ENCODE assay signal across 16 cellular contexts in the genomic region with DNA sequence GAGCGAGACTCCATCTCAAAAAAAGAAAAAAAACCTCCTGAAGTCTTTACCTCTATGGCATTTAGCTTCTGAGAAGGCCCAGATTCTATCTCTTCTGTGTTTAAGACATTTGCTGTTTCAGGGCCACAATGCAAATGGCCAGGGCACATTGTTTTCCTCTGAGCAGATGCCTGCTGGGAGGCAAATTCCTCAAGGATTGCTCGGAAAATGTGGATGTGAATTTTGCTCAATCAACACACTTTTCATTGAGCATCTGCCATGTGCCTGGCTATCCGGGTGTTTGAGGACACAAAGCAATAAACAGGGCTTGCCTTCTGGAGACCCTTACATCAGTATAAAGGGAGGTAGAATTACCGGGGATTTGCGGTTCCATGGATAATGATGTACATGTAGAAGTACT. TPM values are rescaled to one million over a fixed set of nuclear protein-coding genes. Genes with fewer than 3 reads are reported as not detected.
"Had no signal": no experiment of that assay in that cellular context is flagged by ENCODE, and none has a peak within 500 bp of the region (broad histone marks: within the 10 kb centered on the region; RNA-seq: fewer than 3 reads in every experiment).

No MANE protein-coding gene starts in this region.

- H3K27me3 ChIP-seq: upper lobe of right lung had no signal

- H3K4me1 ChIP-seq: upper lobe of right lung had no signal

- H3K4me3 ChIP-seq: heart right ventricle, lung, mucosa of descending colon, upper lobe of right lung had no signal

- DNase-seq: activated CD4-positive, alpha-beta T cell treated with anti-CD3 and anti-CD28 coated beads, Interleukin-2, amount 50 U/mL, for 1 hour; activated naive CD4-positive, alpha-beta T cell treated with anti-CD3 and anti-CD28 coated beads for 36 hours; activated T-cell treated with anti-CD3 and anti-CD28 coated beads for 4 hours; effector CD4-positive, alpha-beta T cell; foreskin melanocyte; heart right ventricle; immature natural killer cell; left colon; mucosa of descending colon; naive thymus-derived CD8-positive, alpha-beta T cell; stimulated activated CD4-positive, alpha-beta T cell treated with anti-CD3 and anti-CD28 coated beads, Interleukin-4, amount 100 ng/mL, for 24 hours; T-helper 17 cell had no signal

- H3K27ac ChIP-seq: heart right ventricle, upper lobe of right lung had no signal

- H3K9me3 ChIP-seq: heart right ventricle, mucosa of descending colon, upper lobe of right lung had no signal

- ATAC-seq: activated T-helper 17 cell treated with anti-CD3 and anti-CD28 coated beads, Interleukin-2, amount 50 U/mL, for 72 hours; heart right ventricle; left colon; mucosa of descending colon; naive thymus-derived CD8-positive, alpha-beta T cell; T-helper 17 cell; upper lobe of right lung had no signal

- H3K36me3 ChIP-seq: heart right ventricle, upper lobe of right lung had no signal

RNA-seq across cellular contexts. Expression of a gene that starts 20.0 kb away (rescaled TPM):
- total RNA-seq: cardiac septum; left colon; mucosa of descending colon; naive thymus-derived CD8-positive, alpha-beta T cell had no signal
- polyA plus RNA-seq: heart right ventricle; immature natural killer cell; naive thymus-derived CD8-positive, alpha-beta T cell had no signal
